ENCODE assay signal across 25 cellular contexts in genomic region chr7:71694678-71695077, GRCh38.
DNase-seq lines count a peak whose midpoint lies in the region; ATAC-seq and TF ChIP-seq lines count a peak whose summit lies in the region.
"Had no signal": no experiment of that assay in that cellular context is flagged by ENCODE, and none has a peak within 500 bp of the region (broad histone marks: within the 10 kb centered on the region; RNA-seq: fewer than 3 reads in every experiment).

No MANE protein-coding gene starts in this region.

- H3K4me1 ChIP-seq in mammary epithelial cell (ENCODE audit: insufficient read depth, low read length), result no peaks in the 10 kb centered on the region
- H3K4me1 ChIP-seq in tibial artery, result peaks cover 0 to 10% (median 3%) of the 10 kb centered on the region in 4 donors
- H3K4me1 ChIP-seq: BLaER1 had no signal

- peaks cover 33% of the 10 kb centered on the region for H3K9me3 Mint-ChIP-seq in WTC11

- 53% methylated on average over 4 of the region's 5 CpGs for WGBS in mammary epithelial cell (ENCODE audit: low coverage, missing lambda C conversion rate)

- H3K36me3 Mint-ChIP-seq in WTC11, result peaks cover 34% of the 10 kb centered on the region
- H3K36me3 Mint-ChIP-seq: CD4-positive, CD25-positive, alpha-beta regulatory T cell had no signal

- H2AFZ ChIP-seq in mammary epithelial cell (ENCODE audit: low read depth, low read length), result no peak overlapping the region
- H2AFZ ChIP-seq: PC-9 had no signal

- CTCF ChIA-PET in WTC11 (lab: Charles Lee), result no interaction called here
- CTCF ChIA-PET in mammary epithelial cell (lab: Charles Lee; ENCODE audit: low non-redundant PET), result no interaction called here

- DNase-seq in left ventricle myocardium superior (no peak), left cardiac atrium (no peak), NCI-H2171 treated with DMSO at 0.1 percent for 48 hours (lab: John Stamatoyannopoulos, UW) (peak; percentile 67), WTC11 (ENCODE audit: low spot score) (no peak), mammary epithelial cell (no peak), tibial artery (no peak)
- DNase-seq: CD4-positive, CD25-positive, alpha-beta regulatory T cell; DMS79; EL; GDM1; GOT3; Karpas-422; NCI-H1105; NCI-H1436 treated with DMSO at 0.1 percent for 48 hours; NCI-H187 treated with DMSO at 0.1 percent for 48 hours; NCI-H2107; NCI-H510A; NCI-H774; PC-9; SHP77 had no signal

- H3K9ac ChIP-seq in mammary epithelial cell (ENCODE audit: insufficient read depth, low read length), result no peak overlapping the region
- H3K9ac ChIP-seq: BLaER1 had no signal

- H4K20me1 ChIP-seq in mammary epithelial cell (ENCODE audit: insufficient read depth, low read length), result no peaks in the 10 kb centered on the region
- H4K20me1 ChIP-seq: BLaER1 had no signal

- ATAC-seq in left ventricle myocardium superior (peak; percentile 89), left cardiac atrium (no peak), WTC11 (no peak), HG02885 (IDR thresholded peaks at IDR 0.05; ENCODE audit: poor library complexity, unreplicated experiment) (no peak), GM18502 (IDR thresholded peaks at IDR 0.05; ENCODE audit: poor library complexity, unreplicated experiment) (no peak)
- ATAC-seq: GM12878, HCT116 had no signal

- H3K36me3 ChIP-seq in mammary epithelial cell (ENCODE audit: insufficient read depth, low read length), result no peaks in the 10 kb centered on the region
- no peaks in the 10 kb centered on the region for H3K36me3 ChIP-seq in tibial artery
- H3K36me3 ChIP-seq: BLaER1 had no signal

- no peak overlapping the region for H3K4me3 Mint-ChIP-seq in WTC11
- H3K4me3 Mint-ChIP-seq: CD4-positive, CD25-positive, alpha-beta regulatory T cell had no signal

- H3K27ac Mint-ChIP-seq in WTC11, result peak overlapping the region; percentile 13; the same call in 1 of the 2 replicates
- H3K27ac Mint-ChIP-seq: CD4-positive, CD25-positive, alpha-beta regulatory T cell had no signal

- in situ Hi-C loops in mammary epithelial cell (cut with MboI; ENCODE audit: low sequenced_read_pairs in 2 of 2), result no loop called here

- no peak for TF ChIP-seq CTCF in WTC11 (IDR thresholded peaks at IDR 0.05)
- no peak for TF ChIP-seq CTCF in mammary epithelial cell (conservative IDR thresholded peaks at IDR 0.05 in 1 of 2, IDR thresholded peaks at IDR 0.05 in 1 of 2; ENCODE audit: extremely low read depth in 1 of 2, insufficient read depth in 1 of 2, low read depth in 1 of 2, low read length in 2 of 2)
- no peak for TF ChIP-seq CTCF in tibial artery (IDR thresholded peaks at IDR 0.05)

- H3K27me3 Mint-ChIP-seq in WTC11 (ENCODE audit: low read depth), result no peaks in the 10 kb centered on the region; the same call in 1 of the 2 replicates
- H3K27me3 Mint-ChIP-seq: CD4-positive, CD25-positive, alpha-beta regulatory T cell had no signal

- H3K79me2 ChIP-seq in mammary epithelial cell (ENCODE audit: insufficient read depth, low read length), result no peaks in the 10 kb centered on the region

- H3K4me2 ChIP-seq in mammary epithelial cell (ENCODE audit: insufficient read depth, low read depth, low read length), result no peak overlapping the region
- H3K4me2 ChIP-seq: BLaER1, PC-9 had no signal

- dilution Hi-C loops in mammary epithelial cell (cut with HindIII; ENCODE audit: low sequenced_read_pairs), result no loop called here

- H3K27ac ChIP-seq in mammary epithelial cell (ENCODE audit: insufficient read depth, low read depth, low read length) (no peak overlapping the region), tibial artery (peak overlapping the region in 1 of 2 donors; percentile 29)
- H3K27ac ChIP-seq: BLaER1, PC-9 had no signal

- no peaks in the 10 kb centered on the region for H3K4me1 Mint-ChIP-seq in WTC11
- H3K4me1 Mint-ChIP-seq: CD4-positive, CD25-positive, alpha-beta regulatory T cell had no signal

- H3K9me3 ChIP-seq in mammary epithelial cell (replicated peaks; ENCODE audit: insufficient read depth, low read length) (peaks cover 9% of the 10 kb centered on the region), tibial artery (no peaks in the 10 kb centered on the region)
- H3K9me3 ChIP-seq: BLaER1 had no signal

- BruUV-seq in mammary epithelial cell (replicated peaks; lab: Mats Ljungman, UMichigan), result no TSS peak

- H3K4me3 ChIP-seq in mammary epithelial cell (replicated peaks in 1 of 3; ENCODE audit: insufficient read depth in 1 of 3, low read depth in 2 of 3, low read length in 3 of 3), result no peak overlapping the region
- no peak overlapping the region for H3K4me3 ChIP-seq in tibial artery
- H3K4me3 ChIP-seq: BLaER1, GM12878, PC-9 had no signal

- POLR2A ChIA-PET in WTC11 (lab: Charles Lee), result no interaction called here

- intact Hi-C loops in left ventricle myocardium superior (cut with micrococcal nuclease), result no loop called here
- intact Hi-C loops in left cardiac atrium (cut with DNase I), result no loop called here
- intact Hi-C loops in mammary epithelial cell (cut with micrococcal nuclease), result no loop called here
- intact Hi-C loops in tibial artery (cut with DNase I; ENCODE audit: low total_unique reads), result no loop called here

- H3K27me3 ChIP-seq in mammary epithelial cell (ENCODE audit: insufficient read depth, low read length) (no peaks in the 10 kb centered on the region), tibial artery (no peaks in the 10 kb centered on the region)
- H3K27me3 ChIP-seq: BLaER1 had no signal

TF ChIP-seq in WTC11, 78 proteins besides CTCF, POLR2A, EP300 and RAD21:
- no peak for TF ChIP-seq ZNF512 (CRISPR knock-in tag; IDR thresholded peaks at IDR 0.05; ENCODE audit: borderline replicate concordance)
- TF ChIP-seq ATF3 (CRISPR knock-in tag; conservative IDR thresholded peaks at IDR 0.05), result no peak
- TF ChIP-seq FOXP1 (CRISPR knock-in tag; IDR thresholded peaks at IDR 0.05; ENCODE audit: borderline replicate concordance), result no peak
TF ChIP-seq in WTC11: peak in this region for 0.
